ENCODE assay signal across 8 cellular contexts in the genomic region with DNA sequence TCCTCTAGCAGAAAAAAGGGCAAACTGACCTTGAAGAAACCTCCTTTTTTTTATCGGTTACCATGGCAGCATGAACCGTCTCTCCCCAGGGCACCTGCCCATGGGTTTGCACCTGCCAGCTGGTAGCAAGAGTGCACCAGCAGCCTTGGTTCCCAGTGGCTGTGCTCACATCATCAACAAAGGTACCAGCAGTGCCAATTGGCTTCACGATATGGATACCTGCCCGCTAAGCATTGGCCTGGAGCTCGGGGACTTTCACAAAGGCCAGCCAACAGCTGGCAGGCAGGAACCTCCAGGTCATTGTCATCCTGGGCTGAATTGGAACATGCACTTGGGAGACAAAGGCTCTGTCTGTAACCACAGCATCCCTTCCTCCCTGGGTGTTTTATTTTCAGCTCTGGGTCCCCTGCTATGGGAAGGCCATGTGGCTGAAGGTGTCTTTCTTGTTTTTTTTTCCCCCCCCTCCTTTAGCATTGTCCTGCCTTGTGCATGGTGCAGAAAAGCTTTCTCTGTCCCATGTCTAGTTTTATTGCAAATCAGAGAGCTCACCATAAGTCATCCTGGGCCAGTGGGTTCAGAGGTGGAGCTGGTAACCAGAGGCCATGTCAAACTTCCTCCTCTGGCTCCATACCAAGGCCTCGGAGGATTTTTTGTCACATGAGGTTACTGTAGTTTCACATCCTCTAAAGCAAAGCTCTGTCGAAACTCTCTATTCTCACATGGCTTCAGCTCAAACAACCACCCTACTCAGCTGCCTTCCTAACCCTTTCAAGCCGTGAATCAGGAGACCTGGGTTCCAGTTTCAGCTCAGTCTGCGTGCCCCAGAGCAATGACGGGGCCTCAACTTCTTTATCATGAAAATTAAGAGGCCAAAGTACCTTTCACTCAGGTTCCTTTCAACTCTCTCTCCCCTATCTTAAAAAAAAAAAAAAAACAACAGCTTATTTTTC.
DNase-seq lines count a peak whose midpoint lies in the region; ATAC-seq and TF ChIP-seq lines count a peak whose summit lies in the region.

No MANE protein-coding gene starts in this region.

- no peaks in the 10 kb centered on the region for H3K9me3 ChIP-seq in effector memory CD4-positive, alpha-beta T cell (ENCODE audit: control insufficient read depth, low read length)

- intact Hi-C loops in natural killer cell (cut with micrococcal nuclease): no loop called here

- H3K4me1 Mint-ChIP-seq in natural killer cell: peaks cover 27 to 32% of the 10 kb centered on the region in 2 donors

- TF ChIP-seq CTCF in natural killer cell (IDR thresholded peaks at IDR 0.05): no peak

- H3K36me3 ChIP-seq in effector memory CD4-positive, alpha-beta T cell (ENCODE audit: control insufficient read depth, insufficient read depth, low read length): no peaks in the 10 kb centered on the region

- peak overlapping the region; percentile 54 for H3K4me3 Mint-ChIP-seq in natural killer cell

- H3K27ac ChIP-seq in effector memory CD4-positive, alpha-beta T cell (ENCODE audit: insufficient read depth, low read length, poor library complexity, severe bottlenecking): peak overlapping the region; percentile 36

- DNase-seq in DMS79 treated with DMSO at 0.1 percent for 48 hours (lab: John Stamatoyannopoulos, UW): peak; percentile 6
- DNase-seq in SKM-1 treated with dmso at 0.1 percent for 144 hours (lab: John Stamatoyannopoulos, UW; ENCODE audit: unreplicated experiment): peak; percentile 95
- DNase-seq in effector memory CD4-positive, alpha-beta T cell: peak in 1 of 3 donors; percentile 11
- DNase-seq in natural killer cell: peak; percentile 20
- no peak for DNase-seq in islet precursor cell
- DNase-seq in HuH-7.5 (ENCODE audit: low spot score): no peak

- H3K4me3 ChIP-seq in effector memory CD4-positive, alpha-beta T cell (ENCODE audit: insufficient read depth, low read depth, low read length, poor library complexity, severe bottlenecking): no peak overlapping the region

- no peaks in the 10 kb centered on the region for H3K36me3 Mint-ChIP-seq in natural killer cell

- no peaks in the 10 kb centered on the region for H3K27me3 ChIP-seq in effector memory CD4-positive, alpha-beta T cell (replicated peaks; ENCODE audit: control insufficient read depth, insufficient read depth, low read length, poor library complexity, severe bottlenecking)

- H3K27me3 Mint-ChIP-seq in natural killer cell (ENCODE audit: low read depth in 2 of 2): peaks cover 0 to 7% of the 10 kb centered on the region in 2 donors

- H3K4me1 ChIP-seq in effector memory CD4-positive, alpha-beta T cell (ENCODE audit: control insufficient read depth, insufficient read depth, low read length, poor library complexity, severe bottlenecking): peaks cover 28% of the 10 kb centered on the region

- peak overlapping the region; percentile 80 to 86 for H3K27ac Mint-ChIP-seq in natural killer cell

- ATAC-seq in GM21367 (IDR thresholded peaks at IDR 0.05; ENCODE audit: unreplicated experiment) (peak; percentile 97), HG03575 (IDR thresholded peaks at IDR 0.05; ENCODE audit: extremely low read depth, insufficient number of reproducible peaks, low FRiP score, unreplicated experiment) (peak; percentile 98), natural killer cell (peak; percentile 67 to 98 (median 81))

- no peaks in the 10 kb centered on the region for H3K9me3 Mint-ChIP-seq in natural killer cell

Comparison
In these comparisons a context has a peak if more than half of its experiments do, and no peak if none do; other contexts are left out.
1. DNase-seq: peak in DMS79 treated with DMSO at 0.1 percent for 48 hours (single experiment), SKM-1 treated with dmso at 0.1 percent for 144 hours (single experiment) and natural killer cell (single experiment); none in islet precursor cell (single experiment) and HuH-7.5 (single experiment).
2. Peak in every context shown above with its lines, with median percentiles within 50 percentile points of each other: ATAC-seq.